8 cellular contexts compared by ENCODE assay signal in genomic region chr21:45981154-45981606, GRCh38. TPM values are rescaled to one million over a fixed set of nuclear protein-coding genes. Genes with fewer than 3 reads are reported as not detected.
DNase-seq lines count a peak whose midpoint lies in the region; ATAC-seq and TF ChIP-seq lines count a peak whose summit lies in the region.

No MANE protein-coding gene starts in this region.

- peak overlapping the region; percentile 15 for H2BK15ac ChIP-seq in neuronal stem cell (ENCODE audit: low read length)

- no peak overlapping the region for H2AK5ac ChIP-seq in neuronal stem cell (ENCODE audit: low read depth, low read length)

- no peak overlapping the region for H4K91ac ChIP-seq in neuronal stem cell (ENCODE audit: low read depth, low read length, poor library complexity)

- H2AFZ ChIP-seq in neuronal stem cell (ENCODE audit: low read length), result peak overlapping the region; percentile 90

- no peak for TF ChIP-seq CTCF in RWPE1 (conservative IDR thresholded peaks at IDR 0.05; ENCODE audit: low read depth)

- no peak overlapping the region for H4K8ac ChIP-seq in neuronal stem cell (ENCODE audit: low read depth, low read length)

- no peak overlapping the region for H2BK120ac ChIP-seq in neuronal stem cell (ENCODE audit: low read depth, low read length)

- peak overlapping the region; percentile 45 for H3K23ac ChIP-seq in neuronal stem cell (ENCODE audit: low read depth, low read length, poor library complexity)

- ATAC-seq in CD4-positive, CD25-positive, alpha-beta regulatory T cell (ENCODE audit: low read depth in 2 of 2), result peak; percentile 55 to 64
- no peak for ATAC-seq in GM19463 (IDR thresholded peaks at IDR 0.05; ENCODE audit: unreplicated experiment)

- H3K4ac ChIP-seq in neuronal stem cell (ENCODE audit: low read length), result no peak overlapping the region

- no peaks in the 10 kb centered on the region for H3K9me3 ChIP-seq in CD4-positive, CD25-positive, alpha-beta regulatory T cell (ENCODE audit: control insufficient read depth in 2 of 2, low read length in 2 of 2)
- no peaks in the 10 kb centered on the region for H3K9me3 ChIP-seq in HUES48 (ENCODE audit: control insufficient read depth, insufficient read depth, low read length)
- H3K9me3 ChIP-seq in neuronal stem cell (replicated peaks in 1 of 2; ENCODE audit: control insufficient read depth in 2 of 2, insufficient read depth in 1 of 2, low read depth in 1 of 2, low read length in 2 of 2), result no peaks in the 10 kb centered on the region
- no peaks in the 10 kb centered on the region for H3K9me3 ChIP-seq in thymus (ENCODE audit: control insufficient read depth)

- no peaks in the 10 kb centered on the region for H3K36me3 ChIP-seq in CD4-positive, CD25-positive, alpha-beta regulatory T cell (ENCODE audit: control insufficient read depth, insufficient read depth, low read length)
- peaks cover 23% of the 10 kb centered on the region for H3K36me3 ChIP-seq in HUES48 (ENCODE audit: control insufficient read depth, insufficient read depth, low read length)
- peaks cover 0 to 20% of the 10 kb centered on the region in 2 donors for H3K36me3 ChIP-seq in neuronal stem cell (replicated peaks in 1 of 2; ENCODE audit: control insufficient read depth in 2 of 2, insufficient read depth in 2 of 2, low read length in 2 of 2)
- H3K36me3 ChIP-seq in thymus (ENCODE audit: control insufficient read depth, insufficient read depth), result no peaks in the 10 kb centered on the region

- peaks cover 0 to 2% (median 0%) of the 10 kb centered on the region in 7 donors for H3K9me3 Mint-ChIP-seq in CD4-positive, CD25-positive, alpha-beta regulatory T cell

- H2BK5ac ChIP-seq in neuronal stem cell (ENCODE audit: low read length), result no peak overlapping the region

- no peak overlapping the region for H2BK12ac ChIP-seq in neuronal stem cell (ENCODE audit: low read length)

- H3K27me3 ChIP-seq in CD4-positive, CD25-positive, alpha-beta regulatory T cell (ENCODE audit: control insufficient read depth, insufficient read depth, low read length), result no peaks in the 10 kb centered on the region
- H3K27me3 ChIP-seq in HUES48 (ENCODE audit: control insufficient read depth, insufficient read depth, low read length) (peaks cover 10% of the 10 kb centered on the region), neuronal stem cell (ENCODE audit: control insufficient read depth in 3 of 3, insufficient read depth in 3 of 3, low read depth in 1 of 3, low read length in 3 of 3) (peaks cover 0 to 24% (median 0%) of the 10 kb centered on the region in 3 experiments), thymus (ENCODE audit: control insufficient read depth, insufficient read depth) (peaks cover 34% of the 10 kb centered on the region)

- no peak overlapping the region for H3K14ac ChIP-seq in neuronal stem cell (ENCODE audit: low read length)

- peak overlapping the region; percentile 67 for H3K4me2 ChIP-seq in neuronal stem cell (ENCODE audit: insufficient read depth, low read length, poor library complexity, severe bottlenecking)

- peaks cover 0 to 10% (median 1%) of the 10 kb centered on the region in 4 donors for H3K4me1 Mint-ChIP-seq in CD4-positive, CD25-positive, alpha-beta regulatory T cell

- H3K4me3 ChIP-seq in CD4-positive, CD25-positive, alpha-beta regulatory T cell (ENCODE audit: low read depth, low read length), result peak overlapping the region; percentile 48
- H3K4me3 ChIP-seq in HUES48 (ENCODE audit: low read depth, low read length) (peak overlapping the region; percentile 57), neuronal stem cell (ENCODE audit: low read length in 2 of 2) (peak overlapping the region; percentile 37 to 76), thymus (ENCODE audit: low read length) (peak overlapping the region; percentile 34)

- no peak overlapping the region for H3K4me3 Mint-ChIP-seq in CD4-positive, CD25-positive, alpha-beta regulatory T cell

- H3K79me1 ChIP-seq in neuronal stem cell (ENCODE audit: low read depth, low read length), result peaks cover 5% of the 10 kb centered on the region

- H3K36me3 Mint-ChIP-seq in CD4-positive, CD25-positive, alpha-beta regulatory T cell, result no peaks in the 10 kb centered on the region

- H3K27me3 Mint-ChIP-seq in CD4-positive, CD25-positive, alpha-beta regulatory T cell, result peaks cover 5% of the 10 kb centered on the region

- DNase-seq in CD4-positive, CD25-positive, alpha-beta regulatory T cell, result peak; percentile 44 to 58 (median 52)
- DNase-seq in RWPE1 (ENCODE audit: low spot score), result peak; percentile 76
- DNase-seq in activated naive CD4-positive, alpha-beta T cell treated with anti-CD3 and anti-CD28 coated beads, Interleukin-2, amount 50 U/mL, for 16 hours, result peak; percentile 53
- peak; percentile 37 for DNase-seq in globus pallidus (ENCODE audit: low spot score)
- peak; percentile 82 for DNase-seq in neuronal stem cell (ENCODE audit: low spot score)

- H3K9ac ChIP-seq in HUES48 (ENCODE audit: low read depth, low read length) (no peak overlapping the region), neuronal stem cell (ENCODE audit: low read depth, low read length, poor library complexity) (no peak overlapping the region)

- POLR2A ChIA-PET in RWPE1 (lab: Yijun Ruan, JAX; ENCODE audit: low non-redundant PET), result interaction anchor here (0.5 kb wide), 1 partner anchor 655 kb away, joined by 3 read pairs; no protein-coding TSS in a partner anchor

- no peak overlapping the region for H3K27ac Mint-ChIP-seq in CD4-positive, CD25-positive, alpha-beta regulatory T cell

- WGBS in neuronal stem cell (ENCODE audit: extremely low coverage in 2 of 2, insufficient read length in 2 of 2, insufficient replicate concordance in 1 of 2), 2 donors, result no CpG with 5 or more reads among the region's 29 CpGs
- under 1% methylated on average over 29 of the region's 29 CpGs for WGBS in thymus

- peak overlapping the region; percentile 61 for H3K18ac ChIP-seq in neuronal stem cell (ENCODE audit: low read length)

- H3K4me1 ChIP-seq in CD4-positive, CD25-positive, alpha-beta regulatory T cell (ENCODE audit: control insufficient read depth, insufficient read depth, low read length, poor library complexity, severe bottlenecking), result peaks cover 17% of the 10 kb centered on the region
- H3K4me1 ChIP-seq in HUES48 (ENCODE audit: control insufficient read depth, insufficient read depth, low read length), result peaks cover 9% of the 10 kb centered on the region
- H3K4me1 ChIP-seq in neuronal stem cell (ENCODE audit: control insufficient read depth in 2 of 2, insufficient read depth in 1 of 2, low read depth in 1 of 2, low read length in 2 of 2), result peaks cover 8 to 15% of the 10 kb centered on the region in 2 donors
- H3K4me1 ChIP-seq in thymus (ENCODE audit: control insufficient read depth, insufficient read depth, low read length), result no peaks in the 10 kb centered on the region

- CTCF ChIA-PET in RWPE1 (lab: Yijun Ruan, JAX), result interaction anchor here (0.7 kb wide), 1 partner anchor 8 kb away, joined by 4 read pairs; no protein-coding TSS in a partner anchor

- H3K27ac ChIP-seq in CD4-positive, CD25-positive, alpha-beta regulatory T cell (ENCODE audit: insufficient read depth, low read length, poor library complexity, severe bottlenecking), result no peak overlapping the region
- H3K27ac ChIP-seq in HUES48 (ENCODE audit: low read depth, low read length), result peak overlapping the region; percentile 85
- H3K27ac ChIP-seq in RWPE1, result peak overlapping the region; percentile 87
- H3K27ac ChIP-seq in neuronal stem cell (replicated peaks; ENCODE audit: low read length), result peak overlapping the region; percentile 85
- H3K27ac ChIP-seq in thymus (ENCODE audit: low read depth), result peak overlapping the region; percentile 36

RNA-seq across cellular contexts. Expression of gene COL6A1, which starts 0.4 kb away (rescaled TPM):
- 2.2 TPM for total RNA-seq in CD4-positive, CD25-positive, alpha-beta regulatory T cell
- 1 to 10 TPM in 1 of 4 donors, under 1 TPM in 3; 0.10 to 1.1 (median 0.64) TPM for polyA plus RNA-seq in CD4-positive, CD25-positive, alpha-beta regulatory T cell
- polyA plus RNA-seq in neuronal stem cell (2013, experiment 1 of 2), result 54.3 TPM
- 53.4 TPM for polyA plus RNA-seq in neuronal stem cell (2013, experiment 2 of 2)
- 115 TPM for polyA plus RNA-seq in thymus

Comparison
In these comparisons a context has a peak if more than half of its experiments do, and no peak if none do; other contexts are left out.
1. RNA of gene COL6A1, which starts 0.4 kb away (polyA plus RNA-seq): 115 TPM in thymus (single experiment); 0.10 to 1.1 TPM in CD4-positive, CD25-positive, alpha-beta regulatory T cell; every median in the first group is over 10 times any median in the second.
2. Peak in every context shown above with its lines, with median percentiles within 50 percentile points of each other: DNase-seq and H3K4me3 ChIP-seq.